In the genomic region with DNA sequence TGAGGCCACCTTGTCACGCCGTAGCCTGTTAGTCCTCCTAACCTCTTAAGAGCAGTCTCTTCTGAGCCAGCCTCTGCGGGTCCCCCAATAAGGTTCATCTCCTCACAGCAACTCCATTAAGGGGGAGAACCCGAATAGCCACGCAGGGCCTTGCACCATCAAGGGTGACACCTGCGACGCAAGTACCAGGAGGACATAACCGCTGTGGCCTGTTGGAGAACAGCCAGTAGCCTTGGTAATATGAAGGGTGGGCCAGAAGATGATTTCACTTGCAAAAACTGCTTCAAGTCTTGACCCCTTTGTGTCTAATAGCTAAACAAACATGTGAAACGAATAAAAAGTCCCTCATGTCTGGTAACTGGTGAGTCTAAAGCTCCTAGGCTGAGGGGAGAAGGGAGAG, we compare ENCODE assay signal across 1 cellular context.
TF ChIP-seq lines count a peak whose summit lies in the region.

No MANE protein-coding gene starts in this region.

TF ChIP-seq in HepG2, 621 proteins besides CTCF, POLR2A, EP300 and RAD21 (continued from another document):
- TF ChIP-seq, protein P1, sequence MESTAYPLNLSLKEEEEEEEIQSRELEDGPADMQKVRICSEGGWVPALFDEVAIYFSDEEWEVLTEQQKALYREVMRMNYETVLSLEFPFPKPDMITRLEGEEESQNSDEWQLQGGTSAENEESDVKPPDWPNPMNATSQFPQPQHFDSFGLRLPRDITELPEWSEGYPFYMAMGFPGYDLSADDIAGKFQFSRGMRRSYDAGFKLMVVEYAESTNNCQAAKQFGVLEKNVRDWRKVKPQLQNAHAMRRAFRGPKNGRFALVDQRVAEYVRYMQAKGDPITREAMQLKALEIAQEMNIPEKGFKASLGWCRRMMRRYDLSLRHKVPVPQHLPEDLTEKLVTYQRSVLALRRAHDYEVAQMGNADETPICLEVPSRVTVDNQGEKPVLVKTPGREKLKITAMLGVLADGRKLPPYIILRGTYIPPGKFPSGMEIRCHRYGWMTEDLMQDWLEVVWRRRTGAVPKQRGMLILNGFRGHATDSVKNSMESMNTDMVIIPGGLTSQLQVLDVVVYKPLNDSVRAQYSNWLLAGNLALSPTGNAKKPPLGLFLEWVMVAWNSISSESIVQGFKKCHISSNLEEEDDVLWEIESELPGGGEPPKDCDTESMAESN (CRISPR knock-in tag; conservative IDR thresholded peaks at IDR 0.05) = no peak
- TF ChIP-seq SMAD3 (CRISPR knock-in tag; IDR thresholded peaks at IDR 0.05) (no peak), JDP2 (CRISPR knock-in tag; IDR thresholded peaks at IDR 0.05; ENCODE audit: borderline replicate concordance) (no peak), KLF11 (CRISPR knock-in tag; IDR thresholded peaks at IDR 0.05) (no peak), ZBTB3 (CRISPR knock-in tag; IDR thresholded peaks at IDR 0.05; ENCODE audit: borderline replicate concordance, low read depth) (no peak), HMG20A (CRISPR knock-in tag; IDR thresholded peaks at IDR 0.05; ENCODE audit: borderline replicate concordance) (no peak), ZNF180 (CRISPR knock-in tag; IDR thresholded peaks at IDR 0.05; ENCODE audit: borderline replicate concordance, low read depth) (no peak), NBN (conservative IDR thresholded peaks at IDR 0.05) (no peak), ZFY (CRISPR knock-in tag; IDR thresholded peaks at IDR 0.05) (0 out of 2 replicates have a peak, but pooled peaks have one; percentile 14), NR2C2 (CRISPR knock-in tag; IDR thresholded peaks at IDR 0.05; ENCODE audit: borderline replicate concordance) (0 out of 2 replicates have a peak, but pooled peaks have one; percentile 18)
- TF ChIP-seq, protein P2, sequence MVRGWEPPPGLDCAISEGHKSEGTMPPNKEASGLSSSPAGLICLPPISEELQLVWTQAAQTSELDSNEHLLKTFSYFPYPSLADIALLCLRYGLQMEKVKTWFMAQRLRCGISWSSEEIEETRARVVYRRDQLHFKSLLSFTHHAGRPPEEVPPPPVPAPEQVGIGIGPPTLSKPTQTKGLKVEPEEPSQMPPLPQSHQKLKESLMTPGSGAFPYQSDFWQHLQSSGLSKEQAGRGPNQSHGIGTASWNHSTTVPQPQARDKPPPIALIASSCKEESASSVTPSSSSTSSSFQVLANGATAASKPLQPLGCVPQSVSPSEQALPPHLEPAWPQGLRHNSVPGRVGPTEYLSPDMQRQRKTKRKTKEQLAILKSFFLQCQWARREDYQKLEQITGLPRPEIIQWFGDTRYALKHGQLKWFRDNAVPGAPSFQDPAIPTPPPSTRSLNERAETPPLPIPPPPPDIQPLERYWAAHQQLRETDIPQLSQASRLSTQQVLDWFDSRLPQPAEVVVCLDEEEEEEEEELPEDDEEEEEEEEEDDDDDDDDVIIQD (CRISPR knock-in tag; IDR thresholded peaks at IDR 0.05; ENCODE audit: low read depth) = no peak
TF ChIP-seq in HepG2: peak in this region for 11.
